Comparison of ENCODE assay signal across 27 cellular contexts in genomic region chr14:96085369-96085768, GRCh38. TPM values are rescaled to one million over a fixed set of nuclear protein-coding genes. Genes with fewer than 3 reads are reported as not detected.
DNase-seq lines count a peak whose midpoint lies in the region; ATAC-seq, FAIRE-seq and TF ChIP-seq lines count a peak whose summit lies in the region.
"Had no signal": no experiment of that assay in that cellular context is flagged by ENCODE, and none has a peak within 500 bp of the region (broad histone marks: within the 10 kb centered on the region; RNA-seq: fewer than 3 reads in every experiment).

No MANE protein-coding gene starts in this region.

- ATAC-seq in right lobe of liver = no peak
- ATAC-seq in HepG2 = no peak
- no peak for ATAC-seq in left cardiac atrium
- ATAC-seq: activated CD8-positive, alpha-beta memory T cell treated with anti-CD3 and anti-CD28 coated beads, Interleukin-2, amount 10 ng/mL, durations not matched to agents 7 days and 5 days; activated T-cell treated with anti-CD3 and anti-CD28 coated beads, Interleukin-2, amount 50 U/mL, for 72 hours; effector memory CD8-positive, alpha-beta T cell; left colon; psoas muscle had no signal

- H2BK12ac ChIP-seq in mesenchymal stem cell (ENCODE audit: low read length in 2 of 2) = no peak overlapping the region

- peak overlapping the region; percentile 20 for H2AK5ac ChIP-seq in mesenchymal stem cell (ENCODE audit: low read length, severe bottlenecking)

- TF ChIP-seq EP300 in HepG2 (IDR thresholded peaks at IDR 0.05; ENCODE audit: low read depth in 2 of 2, low read length in 2 of 2) = no peak
- no peak for TF ChIP-seq EP300 in HepG2 (CRISPR knock-in tag; IDR thresholded peaks at IDR 0.05; ENCODE audit: borderline replicate concordance)

- H3K27ac ChIP-seq in right lobe of liver (no peak overlapping the region), HepG2 (ENCODE audit: extremely low read length, insufficient read depth, low read length) (no peak overlapping the region), astrocyte (ENCODE audit: low read depth, low read length) (peak overlapping the region; percentile 74), mesenchymal stem cell (ENCODE audit: low read length, poor library complexity, severe bottlenecking) (peak overlapping the region; percentile 64)
- H3K27ac ChIP-seq: breast epithelium, esophagus muscularis mucosa, foreskin keratinocyte, psoas muscle, tibial nerve had no signal

- H2BK15ac ChIP-seq in mesenchymal stem cell (ENCODE audit: low read depth, poor library complexity, severe bottlenecking) = no peak overlapping the region

- H3K9me3 ChIP-seq in right lobe of liver = no peaks in the 10 kb centered on the region
- no peaks in the 10 kb centered on the region for H3K9me3 ChIP-seq in HepG2 (ENCODE audit: low read length)
- H3K9me3 ChIP-seq in astrocyte (ENCODE audit: insufficient read depth, low read depth, low read length) = no peaks in the 10 kb centered on the region
- H3K9me3 ChIP-seq in mesenchymal stem cell (ENCODE audit: control insufficient read depth, low read length) = no peaks in the 10 kb centered on the region
- H3K9me3 ChIP-seq: A549, breast epithelium, Caco-2, esophagus muscularis mucosa, psoas muscle, tibial nerve had no signal

- no peak overlapping the region for H3K18ac ChIP-seq in mesenchymal stem cell (ENCODE audit: low read depth in 1 of 2, low read length in 2 of 2)

- peak overlapping the region; percentile 78 for H3K27ac Mint-ChIP-seq in astrocyte (ENCODE audit: unreplicated experiment)
- H3K27ac Mint-ChIP-seq: activated CD4-positive, alpha-beta T cell treated with anti-CD3 and anti-CD28 coated beads, Interleukin-2, amount 10 ng/mL, durations not matched to agents 24 days and 14 days; activated CD8-positive, alpha-beta memory T cell treated with anti-CD3 and anti-CD28 coated beads, Interleukin-2, amount 10 ng/mL, durations not matched to agents 7 days and 5 days; activated T-cell treated with anti-CD3 and anti-CD28 coated beads, Interleukin-2, amount 50 U/mL, for 72 hours; effector memory CD8-positive, alpha-beta T cell; memory B cell had no signal

- TF ChIP-seq POLR2A in right lobe of liver (IDR thresholded peaks at IDR 0.05) (no peak), HepG2 (IDR thresholded peaks at IDR 0.05; ENCODE audit: insufficient read depth in 1 of 2, low read depth in 2 of 2, low read length in 2 of 2) (no peak), erythroblast (IDR thresholded peaks at IDR 0.05; ENCODE audit: low read length) (no peak)

- no TSS peak for BruUV-seq in HepG2 (replicated peaks; lab: Mats Ljungman, UMichigan)

- H3K4ac ChIP-seq in mesenchymal stem cell (ENCODE audit: low read depth in 1 of 2, low read length in 2 of 2) = no peak overlapping the region

- POLR2A ChIA-PET in HepG2 (lab: Yijun Ruan, JAX) = no interaction called here

- no peak overlapping the region for H3K4me3 Mint-ChIP-seq in astrocyte (ENCODE audit: unreplicated experiment)
- H3K4me3 Mint-ChIP-seq: activated CD4-positive, alpha-beta T cell treated with anti-CD3 and anti-CD28 coated beads, Interleukin-2, amount 10 ng/mL, durations not matched to agents 24 days and 14 days; activated CD8-positive, alpha-beta memory T cell treated with anti-CD3 and anti-CD28 coated beads, Interleukin-2, amount 10 ng/mL, durations not matched to agents 7 days and 5 days; activated T-cell treated with anti-CD3 and anti-CD28 coated beads, Interleukin-2, amount 50 U/mL, for 72 hours; effector memory CD8-positive, alpha-beta T cell; memory B cell had no signal

- H2BK5ac ChIP-seq in mesenchymal stem cell (ENCODE audit: low read depth, low read length, poor library complexity, severe bottlenecking) = no peak overlapping the region

- no peak for TF ChIP-seq RAD21 in HepG2 (CRISPR knock-in tag; IDR thresholded peaks at IDR 0.05)

- peaks cover 46% of the 10 kb centered on the region for H3K79me1 ChIP-seq in mesenchymal stem cell (replicated peaks; ENCODE audit: low read length, poor library complexity, severe bottlenecking)

- H3K27me3 ChIP-seq in right lobe of liver (no peaks in the 10 kb centered on the region), HepG2 (ENCODE audit: control insufficient read depth in 1 of 2, insufficient read depth in 2 of 2, low read length in 2 of 2) (peaks cover 0 to 17% of the 10 kb centered on the region in 2 experiments; a peak in 3 of 5 replicates), astrocyte (ENCODE audit: insufficient read depth, low read length) (no peaks in the 10 kb centered on the region), mesenchymal stem cell (ENCODE audit: control insufficient read depth in 1 of 2, insufficient read depth in 1 of 2, low read length in 2 of 2) (no peaks in the 10 kb centered on the region)
- H3K27me3 ChIP-seq: breast epithelium, esophagus muscularis mucosa, tibial nerve had no signal

- peak in 2 of 3 donors; percentile 15 to 23 for DNase-seq in right lobe of liver
- DNase-seq in HepG2 (ENCODE audit: low spot score) = no peak
- peak; percentile 59 for DNase-seq in astrocyte (ENCODE audit: low read depth)
- no peak for DNase-seq in mesenchymal stem cell
- DNase-seq in erythroblast (lab: John Stamatoyannopoulos, UW) = no peak
- DNase-seq in stimulated activated naive CD4-positive, alpha-beta T cell treated with Interleukin-2 at 50 U/mL for 16 hours (lab: John Stamatoyannopoulos, UW) = no peak
- DNase-seq in AG20443 (ENCODE audit: low spot score) = no peak
- DNase-seq in left cardiac atrium = no peak
- DNase-seq: activated CD4-positive, alpha-beta T cell treated with anti-CD3 and anti-CD28 coated beads, Interleukin-2, amount 10 ng/mL, durations not matched to agents 24 days and 14 days; activated CD8-positive, alpha-beta memory T cell treated with anti-CD3 and anti-CD28 coated beads, Interleukin-2, amount 10 ng/mL, durations not matched to agents 7 days and 5 days; activated naive CD4-positive, alpha-beta T cell treated with anti-CD3 and anti-CD28 coated beads, Interleukin-2, amount 50 U/mL, for 16 hours; activated T-cell treated with anti-CD3 and anti-CD28 coated beads, Interleukin-2, amount 50 U/mL, for 72 hours; Caco-2; DND-41; effector memory CD8-positive, alpha-beta T cell; NCI-H1694; Right ventricle myocardium superior; stimulated activated CD4-positive, alpha-beta T cell treated with anti-CD3 and anti-CD28 coated beads, Interleukin-1b, Interleukin-23, amount 100 ng/mL, for 48 hours had no signal

- H3K36me3 Mint-ChIP-seq in astrocyte (ENCODE audit: low read depth, unreplicated experiment) = peaks cover 4% of the 10 kb centered on the region
- H3K36me3 Mint-ChIP-seq: activated CD8-positive, alpha-beta memory T cell treated with anti-CD3 and anti-CD28 coated beads, Interleukin-2, amount 10 ng/mL, durations not matched to agents 7 days and 5 days; memory B cell had no signal

- H3K27me3 Mint-ChIP-seq in astrocyte (ENCODE audit: low read depth, unreplicated experiment) = peaks cover 2% of the 10 kb centered on the region
- H3K27me3 Mint-ChIP-seq: activated CD4-positive, alpha-beta T cell treated with anti-CD3 and anti-CD28 coated beads, Interleukin-2, amount 10 ng/mL, durations not matched to agents 24 days and 14 days; activated CD8-positive, alpha-beta memory T cell treated with anti-CD3 and anti-CD28 coated beads, Interleukin-2, amount 10 ng/mL, durations not matched to agents 7 days and 5 days; memory B cell had no signal

- CTCF ChIA-PET in HepG2 (lab: Yijun Ruan, JAX; ENCODE audit: low intra/inter-chr PET ratio, low total read pairs) = no interaction called here

- H3K4me1 Mint-ChIP-seq in astrocyte (ENCODE audit: low read depth, unreplicated experiment) = peaks cover 25% of the 10 kb centered on the region
- H3K4me1 Mint-ChIP-seq: activated CD4-positive, alpha-beta T cell treated with anti-CD3 and anti-CD28 coated beads, Interleukin-2, amount 10 ng/mL, durations not matched to agents 24 days and 14 days; activated CD8-positive, alpha-beta memory T cell treated with anti-CD3 and anti-CD28 coated beads, Interleukin-2, amount 10 ng/mL, durations not matched to agents 7 days and 5 days; memory B cell had no signal

- FAIRE-seq in HepG2 (lab: Jason Lieb, UNC) = no peak
- FAIRE-seq in astrocyte (lab: Jason Lieb, UNC) = no peak
- FAIRE-seq: A549, colon had no signal

- H3K9me3 Mint-ChIP-seq in astrocyte (ENCODE audit: unreplicated experiment) = no peaks in the 10 kb centered on the region
- H3K9me3 Mint-ChIP-seq: activated CD4-positive, alpha-beta T cell treated with anti-CD3 and anti-CD28 coated beads, Interleukin-2, amount 10 ng/mL, durations not matched to agents 24 days and 14 days; activated T-cell treated with anti-CD3 and anti-CD28 coated beads, Interleukin-2, amount 50 U/mL, for 72 hours; effector memory CD8-positive, alpha-beta T cell; memory B cell had no signal

- in situ Hi-C loops in HepG2 (cut with HindIII; ENCODE audit: extremely low pct_ligation_motif_present, low pct_unique_long_range_greater_than_20kb) = no loop called here

- H3K36me3 ChIP-seq in right lobe of liver = peaks cover 0 to 2% (median 0%) of the 10 kb centered on the region in 4 donors
- H3K36me3 ChIP-seq in HepG2 (replicated peaks in 1 of 2; ENCODE audit: control insufficient read depth in 1 of 2, insufficient read depth in 2 of 2, low read length in 2 of 2) = no peaks in the 10 kb centered on the region
- peaks cover 11% of the 10 kb centered on the region for H3K36me3 ChIP-seq in astrocyte (ENCODE audit: insufficient read depth, low read length)
- H3K36me3 ChIP-seq in mesenchymal stem cell (ENCODE audit: control insufficient read depth in 1 of 2, insufficient read depth in 2 of 2, low read depth in 1 of 2, low read length in 2 of 2) = peaks cover 38 to 45% of the 10 kb centered on the region in 2 experiments
- H3K36me3 ChIP-seq: breast epithelium had no signal

- H3K4me1 ChIP-seq in right lobe of liver (no peaks in the 10 kb centered on the region), HepG2 (ENCODE audit: insufficient read depth, low read length) (no peaks in the 10 kb centered on the region), astrocyte (ENCODE audit: insufficient read depth, low read length) (peaks cover 30% of the 10 kb centered on the region), mesenchymal stem cell (ENCODE audit: control insufficient read depth, insufficient read depth, low read depth, low read length) (peaks cover 35% of the 10 kb centered on the region)
- H3K4me1 ChIP-seq: breast epithelium, Caco-2, psoas muscle had no signal

- intact Hi-C loops in right lobe of liver (cut with DNase I) (no loop called here), HepG2 (cut with micrococcal nuclease; ENCODE audit: unreplicated experiment) (no loop called here), left cardiac atrium (cut with DNase I) (no loop called here)

- no peak overlapping the region for H4K91ac ChIP-seq in mesenchymal stem cell (ENCODE audit: low read length)

- no peak overlapping the region for H3K4me3 ChIP-seq in right lobe of liver
- no peak overlapping the region for H3K4me3 ChIP-seq in HepG2 (replicated peaks in 1 of 3; ENCODE audit: insufficient read depth in 1 of 3, low read depth in 2 of 3, low read length in 3 of 3)
- H3K4me3 ChIP-seq in astrocyte (ENCODE audit: insufficient read depth, low read depth, low read length) = no peak overlapping the region
- peak overlapping the region in 1 of 2 experiments; percentile 4 for H3K4me3 ChIP-seq in mesenchymal stem cell (ENCODE audit: insufficient read depth in 1 of 2, low read depth in 1 of 2, low read length in 2 of 2)
- H3K4me3 ChIP-seq: A549, breast epithelium, esophagus muscularis mucosa, psoas muscle, tibial nerve had no signal

- no peak overlapping the region for H3K23ac ChIP-seq in mesenchymal stem cell (ENCODE audit: low read length in 2 of 2)

- H4K20me1 ChIP-seq in HepG2 (ENCODE audit: insufficient read depth, low read length) = no peaks in the 10 kb centered on the region
- H4K20me1 ChIP-seq in astrocyte (ENCODE audit: insufficient read depth, low read length) = peaks cover 37% of the 10 kb centered on the region

- no peak overlapping the region for H4K8ac ChIP-seq in mesenchymal stem cell (ENCODE audit: low read length)

- no peak for TF ChIP-seq CTCF in right lobe of liver (IDR thresholded peaks at IDR 0.05)
- no peak for TF ChIP-seq CTCF in HepG2 (CRISPR knock-in tag; IDR thresholded peaks at IDR 0.05)
- TF ChIP-seq CTCF in astrocyte (IDR thresholded peaks at IDR 0.05; ENCODE audit: insufficient read depth, low read depth, low read length) = no peak

- H2BK120ac ChIP-seq in mesenchymal stem cell (ENCODE audit: low read depth, low read length) = no peak overlapping the region

- H3K79me2 ChIP-seq in HepG2 (ENCODE audit: insufficient read depth, low read length) = no peaks in the 10 kb centered on the region
- H3K79me2 ChIP-seq in astrocyte (ENCODE audit: insufficient read depth, low read length) = peaks cover 24% of the 10 kb centered on the region

- WGBS in right lobe of liver (ENCODE audit: insufficient coverage, low coverage, low lambda C conversion rate, missing lambda C conversion rate) = 82% methylated on average over 7 of the region's 8 CpGs
- WGBS in HepG2 (ENCODE audit: low lambda C conversion rate) = 44% methylated on average over 8 of the region's 8 CpGs
- 91% methylated on average over 8 of the region's 8 CpGs for WGBS in mesenchymal stem cell

- H2AFZ ChIP-seq in HepG2 (ENCODE audit: low read length) = no peak overlapping the region
- no peak overlapping the region for H2AFZ ChIP-seq in astrocyte (ENCODE audit: low read depth, low read length)
- no peak overlapping the region for H2AFZ ChIP-seq in mesenchymal stem cell (ENCODE audit: low read depth, low read length)

- H3K9ac ChIP-seq in HepG2 (ENCODE audit: insufficient read depth, low read depth, low read length) (no peak overlapping the region), astrocyte (ENCODE audit: low read length) (peak overlapping the region; percentile 58), mesenchymal stem cell (ENCODE audit: low read length) (no peak overlapping the region)

- no peak overlapping the region for H3K4me2 ChIP-seq in HepG2 (ENCODE audit: low read depth, low read length)
- H3K4me2 ChIP-seq in astrocyte (ENCODE audit: low read length) = peak overlapping the region; percentile 69
- H3K4me2 ChIP-seq in mesenchymal stem cell (ENCODE audit: low read length, poor library complexity, severe bottlenecking) = peak overlapping the region; percentile 42

- H3K14ac ChIP-seq in mesenchymal stem cell (ENCODE audit: low read length in 2 of 2) = no peak overlapping the region

RNA-seq across cellular contexts. Expression of gene C14orf132, which starts 46.2 kb away (rescaled TPM):
- total RNA-seq in right lobe of liver (1 to 10 TPM; 1.7 to 6.9 (median 3.3) TPM), HepG2 (2016; rRNA removed; fragmentation: Illumina TruSeq; extraction: Trizol) (0.15 and 0.18 TPM in 2 replicates), astrocyte (8.0 and 14.0 TPM in 2 replicates), left cardiac atrium (1 to 10 TPM; 2.7 to 2.9 TPM)
- not detected in 2 replicates for total RNA-seq in HepG2 (2016; cell fraction: cytosol; rRNA removed; fragmentation: Illumina TruSeq; extraction: Trizol; ENCODE audit: low read depth)
- 0.09 and 0.15 TPM in 2 replicates for total RNA-seq in HepG2 (2016; cell fraction: insoluble cytoplasmic fraction; rRNA removed; fragmentation: Illumina TruSeq; extraction: Trizol)
- total RNA-seq in HepG2 (2016; cell fraction: membrane; rRNA removed; fragmentation: Illumina TruSeq; extraction: Trizol) = 0.06 and 0.10 TPM in 2 replicates
- total RNA-seq in HepG2 (2016; cell fraction: nucleus; rRNA removed; fragmentation: Illumina TruSeq; extraction: Trizol) = 0.19 and 0.44 TPM in 2 replicates
- polyA plus RNA-seq in HepG2 (2011; rRNA removed) = 0.13 TPM in 2 replicates
- 0.03 and 0.04 TPM in 2 replicates for polyA plus RNA-seq in HepG2 (2011; cell fraction: cytosol; rRNA removed)
- polyA plus RNA-seq in HepG2 (2011; cell fraction: nucleus; rRNA removed) = 0.05 TPM in 2 replicates
- not detected in 2 replicates for polyA plus RNA-seq in HepG2 (2012)
- polyA plus RNA-seq in HepG2 (2016; cell fraction: cytosol; fragmentation: Illumina TruSeq; extraction: Trizol; ENCODE audit: low read depth) = 0.14 TPM in 1 of 2 replicates, not detected in the other
- 0.04 and 0.25 TPM in 2 replicates for polyA plus RNA-seq in HepG2 (2016; cell fraction: insoluble cytoplasmic fraction; fragmentation: Illumina TruSeq; extraction: Trizol; ENCODE audit: low read depth)
- polyA plus RNA-seq in HepG2 (2016; cell fraction: membrane; fragmentation: Illumina TruSeq; extraction: Trizol; ENCODE audit: low read depth) = 0.05 and 0.13 TPM in 2 replicates
- polyA plus RNA-seq in HepG2 (2016; cell fraction: nucleus; fragmentation: Illumina TruSeq; extraction: Trizol; ENCODE audit: insufficient read depth, low read depth) = 0.09 and 0.37 TPM in 2 replicates
- polyA minus RNA-seq in HepG2 (2011; rRNA and poly(A)+ RNA removed; ENCODE audit: low replicate concordance) = 0.12 TPM in 1 of 2 replicates, not detected in the other
- not detected in 2 replicates for polyA minus RNA-seq in HepG2 (2011; cell fraction: cytosol; rRNA and poly(A)+ RNA removed)
- polyA minus RNA-seq in HepG2 (2011; cell fraction: nucleus; rRNA and poly(A)+ RNA removed) = 0.12 and 0.13 TPM in 2 replicates
- 17.0 TPM for polyA plus RNA-seq in mesenchymal stem cell (2013, experiment 1 of 2)
- polyA plus RNA-seq in mesenchymal stem cell (2013, experiment 2 of 2) = 18.2 TPM

Comparison
In these comparisons a context has a peak if more than half of its experiments do, and no peak if none do; other contexts are left out.
1. DNase-seq: peak in right lobe of liver (2 of 3) and astrocyte (single experiment); none in HepG2 (single experiment), mesenchymal stem cell (single experiment), erythroblast (0 of 2), stimulated activated naive CD4-positive, alpha-beta T cell treated with Interleukin-2 at 50 U/mL for 16 hours (single experiment), AG20443 (single experiment) and left cardiac atrium (single experiment).
2. H3K27ac ChIP-seq: peak in astrocyte (single experiment) and mesenchymal stem cell (single experiment); none in right lobe of liver (0 of 3) and HepG2 (single experiment).